In the genomic region with DNA sequence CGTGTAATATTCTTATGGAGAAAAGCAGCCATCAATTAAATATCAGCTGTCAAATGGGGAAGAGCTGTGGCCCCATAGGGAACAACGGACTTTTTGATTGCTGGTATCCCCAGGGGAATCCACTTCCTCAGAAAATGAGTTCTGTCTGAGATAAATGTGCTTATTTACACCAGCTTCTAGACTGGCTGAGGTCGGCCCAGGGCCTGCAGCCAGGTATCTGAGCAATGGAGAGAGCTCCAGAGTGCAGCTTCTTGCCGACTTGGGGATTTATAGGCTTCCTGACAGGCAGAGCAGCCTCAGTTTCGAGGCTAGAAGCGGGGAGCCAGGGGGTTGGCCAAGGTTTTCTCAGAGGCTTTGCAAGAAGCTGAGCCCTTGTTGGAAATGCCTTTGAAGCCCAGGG, we compare ENCODE assay signal across 10 cellular contexts.
DNase-seq lines count a peak whose midpoint lies in the region; ATAC-seq and TF ChIP-seq lines count a peak whose summit lies in the region.
"Had no signal": no experiment of that assay in that cellular context is flagged by ENCODE, and none has a peak within 500 bp of the region (broad histone marks: within the 10 kb centered on the region; RNA-seq: fewer than 3 reads in every experiment).

No MANE protein-coding gene starts in this region.

- no peaks in the 10 kb centered on the region for H3K36me3 ChIP-seq in ACC112 (ENCODE audit: insufficient read depth, low read length)
- H3K36me3 ChIP-seq in osteoblast (ENCODE audit: insufficient read depth, low read length) = no peaks in the 10 kb centered on the region

- H3K9me3 ChIP-seq in osteoblast (ENCODE audit: low read depth, low read length) = no peaks in the 10 kb centered on the region

- DNase-seq in MV-4-11 (lab: John Stamatoyannopoulos, UW) (peak; percentile 35), epithelial cell of prostate (ENCODE audit: low read depth, low spot score) (no peak), osteoblast (ENCODE audit: insufficient read length, low spot score, missing footprints) (no peak), NCI-H2081 (lab: John Stamatoyannopoulos, UW) (no peak), HK-2 (ENCODE audit: unreplicated experiment) (no peak), GM13977 (ENCODE audit: low spot score) (no peak)
- DNase-seq: activated CD4-positive, alpha-beta T cell treated with anti-CD3 and anti-CD28 coated beads, Interleukin-2, amount 50 U/mL, for 1 hour; head of caudate nucleus had no signal

- H3K4me3 ChIP-seq in ACC112 (ENCODE audit: low read depth, low read length) = peak overlapping the region; percentile 20; the same call in 1 of the 2 replicates
- no peak overlapping the region for H3K4me3 ChIP-seq in osteoblast (ENCODE audit: insufficient read depth, low read length)

- H3K27ac ChIP-seq in ACC112 (ENCODE audit: low read depth, low read length) = peak overlapping the region; percentile 100
- H3K27ac ChIP-seq in epithelial cell of prostate = peak overlapping the region; percentile 40
- H3K27ac ChIP-seq in osteoblast (ENCODE audit: low read depth, low read length) = peak overlapping the region; percentile 97

- peaks cover 69% of the 10 kb centered on the region for H3K4me1 ChIP-seq in ACC112 (ENCODE audit: control insufficient read depth, insufficient read depth, low read length, unreplicated experiment)
- peaks cover 56% of the 10 kb centered on the region for H3K4me1 ChIP-seq in osteoblast (ENCODE audit: insufficient read depth, low read length)

- H3K27me3 ChIP-seq in ACC112 (ENCODE audit: insufficient read depth, low read length) (no peaks in the 10 kb centered on the region), osteoblast (ENCODE audit: insufficient read depth, low read length) (no peaks in the 10 kb centered on the region)

- H3K4me2 ChIP-seq in osteoblast (ENCODE audit: insufficient read depth, low read length) = peak overlapping the region; percentile 39

- H4K20me1 ChIP-seq in osteoblast (ENCODE audit: insufficient read depth, low read length) = no peaks in the 10 kb centered on the region

- TF ChIP-seq CTCF in osteoblast (IDR thresholded peaks at IDR 0.05; ENCODE audit: extremely low read depth, low read depth, low read length) (no peak), GM13977 (IDR thresholded peaks at IDR 0.05; ENCODE audit: extremely low read depth, insufficient read depth, missing control alignments) (no peak)

- in situ Hi-C loops in GM13977 (cut with MboI; ENCODE audit: low pct_unique_long_range_greater_than_20kb, low sequenced_read_pairs, unreplicated experiment) = no loop called here

- H2AFZ ChIP-seq in ACC112 (ENCODE audit: low read length, unreplicated experiment) (no peak overlapping the region), osteoblast (ENCODE audit: low read length) (no peak overlapping the region)

- no peaks in the 10 kb centered on the region for H3K79me2 ChIP-seq in ACC112 (ENCODE audit: control insufficient read depth, insufficient read depth, low read length, unreplicated experiment)
- H3K79me2 ChIP-seq in osteoblast (ENCODE audit: insufficient read depth, low read length) = peaks cover 6% of the 10 kb centered on the region

- no peak for ATAC-seq in GM21723 (IDR thresholded peaks at IDR 0.05; ENCODE audit: unreplicated experiment)

Comparison
In these comparisons a context has a peak if more than half of its experiments do, and no peak if none do; other contexts are left out.
1. H3K27ac ChIP-seq: peak in every context shown above with its lines; median percentile 100 in ACC112; 97 in osteoblast; 40 in epithelial cell of prostate.